20 cellular contexts compared by ENCODE assay signal in the genomic region with DNA sequence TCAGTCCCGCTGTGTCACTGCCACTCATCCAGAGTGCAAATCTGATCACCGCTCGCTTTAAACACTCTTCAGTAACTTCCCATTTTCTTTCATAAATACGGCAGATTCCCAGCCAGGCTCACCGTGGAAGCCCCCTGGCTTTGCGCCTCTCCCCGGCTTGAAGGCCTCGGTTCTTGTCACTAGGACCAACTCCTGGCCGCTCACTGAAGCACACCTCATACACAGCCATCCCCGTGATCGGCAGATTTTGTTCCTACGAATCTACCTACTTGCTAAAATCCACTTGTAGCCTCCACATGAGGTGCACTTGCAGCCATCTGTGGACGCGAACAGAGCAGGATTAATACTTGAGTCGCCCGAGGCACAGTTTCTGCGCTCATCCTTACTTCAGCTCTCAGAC.
DNase-seq lines count a peak whose midpoint lies in the region; FAIRE-seq and TF ChIP-seq lines count a peak whose summit lies in the region.
"Had no signal": no experiment of that assay in that cellular context is flagged by ENCODE, and none has a peak within 500 bp of the region (broad histone marks: within the 10 kb centered on the region; RNA-seq: fewer than 3 reads in every experiment).

No MANE protein-coding gene starts in this region.

- H3K79me2 ChIP-seq in H1 (ENCODE audit: control insufficient read depth in 1 of 2, insufficient read depth in 2 of 2, low read length in 2 of 2): no peaks in the 10 kb centered on the region

- no peak overlapping the region for H3K27ac ChIP-seq in H1 (ENCODE audit: low read depth, low read length)
- H3K27ac ChIP-seq in caudate nucleus (ENCODE audit: low read depth, low read length): no peak overlapping the region
- H3K27ac ChIP-seq: 22Rv1 had no signal

- H3K4me1 ChIP-seq in H1 (replicated peaks in 1 of 4; ENCODE audit: control insufficient read depth in 3 of 4, insufficient read depth in 4 of 4, low read length in 3 of 4): peaks cover 0 to 8% (median 4%) of the 10 kb centered on the region in 4 experiments; a peak in 4 of 7 replicates
- H3K4me1 ChIP-seq: HAP-1 had no signal

- 97% methylated on average over 17 of the region's 17 CpGs; no CpG with 5 or more reads in 1 of the 2 experiments for WGBS in H1 (ENCODE audit: extremely low coverage in 1 of 2, insufficient coverage in 1 of 2, insufficient read length in 1 of 2, insufficient replicate concordance in 2 of 2, low coverage in 1 of 2, low lambda C conversion rate in 2 of 2, missing lambda C conversion rate in 1 of 2), 2 experiments

- no peak overlapping the region for H2BK20ac ChIP-seq in H1 (ENCODE audit: low read length)

- no peaks in the 10 kb centered on the region for H3K9me3 ChIP-seq in H1 (ENCODE audit: insufficient read depth in 2 of 2, low read depth in 1 of 2, low read length in 1 of 2)
- H3K9me3 ChIP-seq: HAP-1 had no signal

- H3K23me2 ChIP-seq in H1 (ENCODE audit: low read depth, low read length): no peaks in the 10 kb centered on the region; the same call in 1 of the 2 replicates

- peak overlapping the region; percentile 44; the same call in 1 of the 2 replicates for H2BK5ac ChIP-seq in H1 (ENCODE audit: low read depth, low read length)

- no peak overlapping the region for H4K5ac ChIP-seq in H1 (ENCODE audit: insufficient read length, low read depth, low read length)

- H4K8ac ChIP-seq in H1 (ENCODE audit: extremely low read depth, insufficient read depth, low read length): no peak overlapping the region

- H3K27me3 ChIP-seq in H1 (replicated peaks in 1 of 4; ENCODE audit: control insufficient read depth in 3 of 4, extremely low read depth in 1 of 4, insufficient read depth in 3 of 4, low read length in 3 of 4): no peaks in the 10 kb centered on the region

- H2BK12ac ChIP-seq in H1 (ENCODE audit: low read depth, low read length): 0 out of 2 replicates have a peak overlapping the region, but pooled peaks have one; percentile 39

- no peak overlapping the region for H3K4me3 ChIP-seq in H1 (ENCODE audit: extremely low read depth in 1 of 4, insufficient read depth in 2 of 4, low read depth in 3 of 4, low read length in 4 of 4)
- H3K4me3 ChIP-seq: GM23338, HAP-1 had no signal

- H3K4me1 Mint-ChIP-seq in nephron progenitor cell (peaks cover 18% of the 10 kb centered on the region), type B pancreatic cell (ENCODE audit: unreplicated experiment) (peaks cover 7% of the 10 kb centered on the region)
- H3K4me1 Mint-ChIP-seq: CD14-positive monocyte had no signal

- H3K14ac ChIP-seq in H1 (ENCODE audit: insufficient read length): no peak overlapping the region

- no peak overlapping the region for H3K4ac ChIP-seq in H1 (replicated peaks; ENCODE audit: insufficient read length, low read depth, low read length)

- no peak overlapping the region for H3K23ac ChIP-seq in H1 (ENCODE audit: insufficient read length)

- TF ChIP-seq CTCF in H1 (IDR thresholded peaks at IDR 0.05; ENCODE audit: control extremely low read depth in 1 of 3, insufficient read depth in 1 of 3, low read depth in 1 of 3, low read length in 3 of 3) (no peak), nephron progenitor cell (IDR thresholded peaks at IDR 0.05) (no peak), type B pancreatic cell (conservative IDR thresholded peaks at IDR 0.05) (no peak)

- H3K4me3 Mint-ChIP-seq in nephron progenitor cell: no peak overlapping the region
- H3K4me3 Mint-ChIP-seq in type B pancreatic cell: no peak overlapping the region
- H3K4me3 Mint-ChIP-seq: CD14-positive monocyte; CD8-positive, alpha-beta T cell; GM23338 had no signal

- no peaks in the 10 kb centered on the region for H3K36me3 ChIP-seq in H1 (ENCODE audit: control insufficient read depth in 2 of 4, insufficient read depth in 4 of 4, low read length in 3 of 4)
- H3K36me3 ChIP-seq: HAP-1 had no signal

- no peaks in the 10 kb centered on the region for H3K36me3 Mint-ChIP-seq in nephron progenitor cell (ENCODE audit: low read depth)
- no peaks in the 10 kb centered on the region for H3K36me3 Mint-ChIP-seq in type B pancreatic cell
- H3K36me3 Mint-ChIP-seq: CD14-positive monocyte; CD8-positive, alpha-beta T cell had no signal

- peak; percentile 15 for DNase-seq in activated CD8-positive, alpha-beta memory T cell treated with anti-CD3 and anti-CD28 coated beads for 24 hours
- no peak for DNase-seq in activated CD8-positive, alpha-beta memory T cell treated with anti-CD3 and anti-CD28 coated beads, Interleukin-2, amount 50 U/mL, for 4 hours
- DNase-seq in H1 (ENCODE audit: low read depth in 1 of 2, low spot score in 2 of 2): no peak
- no peak for DNase-seq in nephron progenitor cell
- no peak for DNase-seq in type B pancreatic cell (ENCODE audit: extremely low spot score, unreplicated experiment)
- DNase-seq in caudate nucleus (lab: John Stamatoyannopoulos, UW): no peak
- no peak for DNase-seq in T-helper 2 cell
- DNase-seq in NCI-H1105 treated with DMSO at 0.1 percent for 48 hours (lab: John Stamatoyannopoulos, UW): no peak
- DNase-seq: CD8-positive, alpha-beta T cell; COR-L47; DMS153; DMS79 treated with DMSO at 0.1 percent for 48 hours; EL had no signal

- H3K79me1 ChIP-seq in H1 (ENCODE audit: low read depth, low read length): no peaks in the 10 kb centered on the region

- H3K9me3 Mint-ChIP-seq in nephron progenitor cell: peaks cover 8% of the 10 kb centered on the region
- no peaks in the 10 kb centered on the region for H3K9me3 Mint-ChIP-seq in type B pancreatic cell
- H3K9me3 Mint-ChIP-seq: CD8-positive, alpha-beta T cell had no signal

- H3K18ac ChIP-seq in H1 (ENCODE audit: extremely low read depth, low read length): peak overlapping the region; percentile 78; the same call in 1 of the 2 replicates

- H3K27ac Mint-ChIP-seq in nephron progenitor cell (peak overlapping the region; percentile 12), type B pancreatic cell (peak overlapping the region; percentile 8)
- H3K27ac Mint-ChIP-seq: CD14-positive monocyte; CD8-positive, alpha-beta T cell; GM23338 had no signal

- H2AFZ ChIP-seq in H1 (ENCODE audit: low read length): no peak overlapping the region
- H2AFZ ChIP-seq: GM23338 had no signal

- H4K20me1 ChIP-seq in H1 (replicated peaks in 1 of 2; ENCODE audit: control insufficient read depth in 1 of 2, insufficient read depth in 2 of 2, low read length in 2 of 2): no peaks in the 10 kb centered on the region

- no peak overlapping the region for H3K56ac ChIP-seq in H1 (replicated peaks; ENCODE audit: insufficient read length, low read depth, low read length)

- H3K4me2 ChIP-seq in H1 (ENCODE audit: insufficient read depth in 1 of 2, low read depth in 2 of 2, low read length in 2 of 2): no peak overlapping the region
- H3K4me2 ChIP-seq: GM23338 had no signal

- no peak for TF ChIP-seq RAD21 in H1 (IDR thresholded peaks at IDR 0.05 in 1 of 2, conservative IDR thresholded peaks at IDR 0.05 in 1 of 2; ENCODE audit: low read depth in 2 of 2, low read length in 2 of 2)

- CTCF ChIA-PET in H1 (lab: Charles Lee; ENCODE audit: partially characterized antibody): no interaction called here

- TF ChIP-seq EP300 in H1 (IDR thresholded peaks at IDR 0.05; ENCODE audit: borderline replicate concordance in 1 of 2, low read depth in 2 of 2, low read length in 2 of 2): no peak

- H3K9ac ChIP-seq in H1 (replicated peaks in 1 of 4; ENCODE audit: extremely low read depth in 1 of 4, low read depth in 3 of 4, low read length in 3 of 4): no peak overlapping the region

- H2BK15ac ChIP-seq in H1 (ENCODE audit: low read length): peak overlapping the region; percentile 81; the same call in 1 of the 2 replicates

- 0 out of 2 replicates have a peak overlapping the region, but pooled peaks have one; percentile 82 for H2AK5ac ChIP-seq in H1 (ENCODE audit: low read depth, low read length)

- H3K27me3 Mint-ChIP-seq in nephron progenitor cell (ENCODE audit: low read depth, poor library complexity) (peaks cover 30% of the 10 kb centered on the region), type B pancreatic cell (peaks cover 13% of the 10 kb centered on the region)

- H4K91ac ChIP-seq in H1 (replicated peaks; ENCODE audit: insufficient read length, low read length): no peak overlapping the region

- H2BK120ac ChIP-seq in H1 (replicated peaks; ENCODE audit: low read depth, low read length): no peak overlapping the region

- POLR2A ChIA-PET in H1 (lab: Charles Lee; ENCODE audit: partially characterized antibody): no interaction called here

- no peak for TF ChIP-seq POLR2A in H1 (IDR thresholded peaks at IDR 0.05; ENCODE audit: control extremely low read depth in 1 of 2, low read depth in 2 of 2, low read length in 2 of 2)

- FAIRE-seq in H1 (lab: Jason Lieb, UNC): no peak
- FAIRE-seq: D721Med, G401.6, GM12891 had no signal

TF ChIP-seq in H1, 55 proteins besides CTCF, POLR2A, EP300 and RAD21:
- no peak for TF ChIP-seq KDM5A (IDR thresholded peaks at IDR 0.05; ENCODE audit: low read length)
- TF ChIP-seq NRF1 (IDR thresholded peaks at IDR 0.05; ENCODE audit: low read depth, low read length): no peak
- TF ChIP-seq JUND (IDR thresholded peaks at IDR 0.05; ENCODE audit: low read length): no peak
- no peak for TF ChIP-seq CREB1 (IDR thresholded peaks at IDR 0.05)
- no peak for TF ChIP-seq SUZ12 (IDR thresholded peaks at IDR 0.05; ENCODE audit: low read length)
- no peak for TF ChIP-seq ZNF274 (IDR thresholded peaks at IDR 0.05; ENCODE audit: borderline replicate concordance, extremely low read depth, low read length)
- TF ChIP-seq RFX5 (IDR thresholded peaks at IDR 0.05; ENCODE audit: borderline replicate concordance, low read depth, low read length): no peak
- no peak for TF ChIP-seq TBP (IDR thresholded peaks at IDR 0.05; ENCODE audit: low read depth, low read length)
- no peak for TF ChIP-seq SAP30 (IDR thresholded peaks at IDR 0.05; ENCODE audit: insufficient read depth, insufficient replicate concordance, low read length)
- no peak for TF ChIP-seq SIRT6 (IDR thresholded peaks at IDR 0.05; ENCODE audit: low read length)
- no peak for TF ChIP-seq SIX5 (IDR thresholded peaks at IDR 0.05; ENCODE audit: low read depth, low read length)
- TF ChIP-seq CHD1 (IDR thresholded peaks at IDR 0.05; ENCODE audit: low read depth, low read length): no peak
- TF ChIP-seq CBX8 (IDR thresholded peaks at IDR 0.05; ENCODE audit: borderline replicate concordance, low read depth, low read length): no peak
TF ChIP-seq in H1: peak in this region for 0.
